In the genomic region with DNA sequence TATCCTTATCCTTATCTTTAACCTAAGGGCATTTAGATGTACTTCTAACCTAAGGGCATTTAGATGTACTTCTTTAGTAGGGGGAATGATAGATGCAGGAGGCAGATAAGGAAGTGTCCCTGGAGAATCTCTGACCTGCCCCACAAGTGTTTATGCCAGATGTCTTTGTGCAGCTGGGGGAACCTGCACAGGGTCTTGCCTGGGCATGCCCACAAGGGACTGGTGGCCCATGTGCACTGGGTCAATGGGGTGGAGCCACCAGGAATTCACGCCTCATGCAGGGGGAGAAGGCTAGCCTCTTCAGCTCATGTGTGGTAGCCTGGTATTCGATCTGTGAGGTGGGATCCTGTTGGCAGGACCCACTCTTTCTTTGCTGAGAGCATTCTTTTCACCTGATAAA, we compare ENCODE assay signal across 1 cellular context.
TF ChIP-seq lines count a peak whose summit lies in the region.

No MANE protein-coding gene starts in this region.

TF ChIP-seq in H1, 55 proteins besides CTCF, POLR2A, EP300 and RAD21:
- TF ChIP-seq SAP30 (IDR thresholded peaks at IDR 0.05; ENCODE audit: insufficient read depth, insufficient replicate concordance, low read length) (no peak), MAX (IDR thresholded peaks at IDR 0.05) (peak; percentile 29; the same call in 1 of the 2 replicates)
